In the genomic region with DNA sequence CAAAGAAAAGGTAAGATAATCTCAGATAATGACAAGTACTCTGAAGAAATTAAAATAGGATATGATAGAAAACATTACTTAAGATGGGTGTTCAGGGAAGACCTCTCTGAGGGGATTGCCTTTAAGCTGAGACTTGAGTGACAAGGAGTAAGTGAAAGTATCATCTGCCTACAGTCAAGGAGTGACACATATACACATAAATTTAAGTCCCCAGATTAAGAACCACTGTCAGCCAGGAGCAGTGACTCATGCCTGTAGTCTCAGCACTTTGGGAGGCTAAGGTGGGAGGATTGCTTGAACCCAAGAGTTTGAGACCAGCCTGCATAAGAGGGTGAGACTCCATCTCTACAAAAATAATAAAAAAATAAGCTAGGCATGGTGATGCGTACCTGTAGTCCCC, we compare ENCODE assay signal across 1 cellular context.
TF ChIP-seq lines count a peak whose summit lies in the region.

No MANE protein-coding gene starts in this region.

TF ChIP-seq in K562, 482 proteins besides CTCF, POLR2A, EP300 and RAD21:
- TF ChIP-seq, protein P1, sequence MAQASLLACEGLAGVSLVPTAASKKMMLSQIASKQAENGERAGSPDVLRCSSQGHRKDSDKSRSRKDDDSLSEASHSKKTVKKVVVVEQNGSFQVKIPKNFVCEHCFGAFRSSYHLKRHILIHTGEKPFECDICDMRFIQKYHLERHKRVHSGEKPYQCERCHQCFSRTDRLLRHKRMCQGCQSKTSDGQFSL (CRISPR knock-in tag; IDR thresholded peaks at IDR 0.05): no peak
- TF ChIP-seq, protein P1 (tag; IDR thresholded peaks at IDR 0.05): no peak
- TF ChIP-seq FOSL1 (tag; conservative IDR thresholded peaks at IDR 0.05) (peak; percentile 87), ARID1B (IDR thresholded peaks at IDR 0.05) (peak; percentile 39), MEIS2 (IDR thresholded peaks at IDR 0.05; ENCODE audit: partially characterized antibody) (peak; percentile 94), MECOM (CRISPR knock-in tag; IDR thresholded peaks at IDR 0.05) (peak; percentile 67; the same call in 1 of the 2 replicates), NFYB (IDR thresholded peaks at IDR 0.05; ENCODE audit: extremely low read depth, insufficient read length) (no peak), JUND (IDR thresholded peaks at IDR 0.05; ENCODE audit: borderline replicate concordance, low read depth, low read length) (peak; percentile 73), JUND (tag; IDR thresholded peaks at IDR 0.05; ENCODE audit: borderline replicate concordance, low read depth, low read length) (peak; percentile 76; the same call in 2 of the 3 replicates), JUN (IDR thresholded peaks at IDR 0.05; ENCODE audit: borderline replicate concordance, low read depth, low read length) (peak; percentile 52; the same call in 1 of the 2 replicates), JUN (CRISPR knock-in tag; IDR thresholded peaks at IDR 0.05; ENCODE audit: borderline replicate concordance) (no peak), KDM1A (IDR thresholded peaks at IDR 0.05) (peak; percentile 32 to 33; a peak in 1 of 4 replicates), DPF2 (IDR thresholded peaks at IDR 0.05) (peak; percentile 61; the same call in 1 of the 2 replicates), SMARCA4 (IDR thresholded peaks at IDR 0.05) (peak; percentile 55; the same call in 1 of the 2 replicates)
- TF ChIP-seq, protein P2, sequence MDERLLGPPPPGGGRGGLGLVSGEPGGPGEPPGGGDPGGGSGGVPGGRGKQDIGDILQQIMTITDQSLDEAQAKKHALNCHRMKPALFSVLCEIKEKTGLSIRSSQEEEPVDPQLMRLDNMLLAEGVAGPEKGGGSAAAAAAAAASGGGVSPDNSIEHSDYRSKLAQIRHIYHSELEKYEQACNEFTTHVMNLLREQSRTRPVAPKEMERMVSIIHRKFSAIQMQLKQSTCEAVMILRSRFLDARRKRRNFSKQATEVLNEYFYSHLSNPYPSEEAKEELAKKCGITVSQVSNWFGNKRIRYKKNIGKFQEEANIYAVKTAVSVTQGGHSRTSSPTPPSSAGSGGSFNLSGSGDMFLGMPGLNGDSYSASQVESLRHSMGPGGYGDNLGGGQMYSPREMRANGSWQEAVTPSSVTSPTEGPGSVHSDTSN (CRISPR knock-in tag; IDR thresholded peaks at IDR 0.05; ENCODE audit: low read depth): no peak
- TF ChIP-seq, protein P2 (tag; conservative IDR thresholded peaks at IDR 0.05; ENCODE audit: low read depth): peak; percentile 89
- TF ChIP-seq, protein P3, sequence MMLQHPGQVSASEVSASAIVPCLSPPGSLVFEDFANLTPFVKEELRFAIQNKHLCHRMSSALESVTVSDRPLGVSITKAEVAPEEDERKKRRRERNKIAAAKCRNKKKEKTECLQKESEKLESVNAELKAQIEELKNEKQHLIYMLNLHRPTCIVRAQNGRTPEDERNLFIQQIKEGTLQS (IDR thresholded peaks at IDR 0.05): peak; percentile 75
- TF ChIP-seq, protein P3 (CRISPR knock-in tag; conservative IDR thresholded peaks at IDR 0.05): no peak
- TF ChIP-seq, protein P4, sequence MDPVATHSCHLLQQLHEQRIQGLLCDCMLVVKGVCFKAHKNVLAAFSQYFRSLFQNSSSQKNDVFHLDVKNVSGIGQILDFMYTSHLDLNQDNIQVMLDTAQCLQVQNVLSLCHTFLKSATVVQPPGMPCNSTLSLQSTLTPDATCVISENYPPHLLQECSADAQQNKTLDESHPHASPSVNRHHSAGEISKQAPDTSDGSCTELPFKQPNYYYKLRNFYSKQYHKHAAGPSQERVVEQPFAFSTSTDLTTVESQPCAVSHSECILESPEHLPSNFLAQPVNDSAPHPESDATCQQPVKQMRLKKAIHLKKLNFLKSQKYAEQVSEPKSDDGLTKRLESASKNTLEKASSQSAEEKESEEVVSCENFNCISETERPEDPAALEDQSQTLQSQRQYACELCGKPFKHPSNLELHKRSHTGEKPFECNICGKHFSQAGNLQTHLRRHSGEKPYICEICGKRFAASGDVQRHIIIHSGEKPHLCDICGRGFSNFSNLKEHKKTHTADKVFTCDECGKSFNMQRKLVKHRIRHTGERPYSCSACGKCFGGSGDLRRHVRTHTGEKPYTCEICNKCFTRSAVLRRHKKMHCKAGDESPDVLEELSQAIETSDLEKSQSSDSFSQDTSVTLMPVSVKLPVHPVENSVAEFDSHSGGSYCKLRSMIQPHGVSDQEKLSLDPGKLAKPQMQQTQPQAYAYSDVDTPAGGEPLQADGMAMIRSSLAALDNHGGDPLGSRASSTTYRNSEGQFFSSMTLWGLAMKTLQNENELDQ (CRISPR knock-in tag; IDR thresholded peaks at IDR 0.05; ENCODE audit: borderline replicate concordance): no peak
- TF ChIP-seq, protein P5, sequence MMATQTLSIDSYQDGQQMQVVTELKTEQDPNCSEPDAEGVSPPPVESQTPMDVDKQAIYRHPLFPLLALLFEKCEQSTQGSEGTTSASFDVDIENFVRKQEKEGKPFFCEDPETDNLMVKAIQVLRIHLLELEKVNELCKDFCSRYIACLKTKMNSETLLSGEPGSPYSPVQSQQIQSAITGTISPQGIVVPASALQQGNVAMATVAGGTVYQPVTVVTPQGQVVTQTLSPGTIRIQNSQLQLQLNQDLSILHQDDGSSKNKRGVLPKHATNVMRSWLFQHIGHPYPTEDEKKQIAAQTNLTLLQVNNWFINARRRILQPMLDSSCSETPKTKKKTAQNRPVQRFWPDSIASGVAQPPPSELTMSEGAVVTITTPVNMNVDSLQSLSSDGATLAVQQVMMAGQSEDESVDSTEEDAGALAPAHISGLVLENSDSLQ (IDR thresholded peaks at IDR 0.05): peak; percentile 92
